1 cellular context compared by ENCODE assay signal in the genomic region with DNA sequence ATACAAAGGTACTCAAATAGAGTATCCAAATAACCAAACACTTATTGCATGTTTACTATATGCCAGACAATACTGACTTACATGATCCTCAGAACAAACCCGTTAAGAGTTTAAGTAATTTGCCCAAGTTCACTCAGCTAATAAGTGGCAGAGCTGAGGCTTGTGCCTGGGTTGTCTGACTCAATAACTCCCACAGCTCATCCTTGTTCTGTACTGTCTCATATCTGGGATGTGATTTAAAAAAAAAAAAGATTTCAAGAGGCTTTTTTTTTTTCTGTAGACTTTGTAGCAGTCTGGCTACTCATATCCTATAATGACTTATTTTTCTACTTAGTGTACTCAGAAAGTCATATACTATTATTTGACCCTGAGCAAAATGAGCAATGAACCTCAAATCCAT.
TF ChIP-seq lines count a peak whose summit lies in the region.

No MANE protein-coding gene starts in this region.

TF ChIP-seq in neural cell, 6 proteins besides CTCF, POLR2A, EP300 and RAD21 (continued from another document):
- TF ChIP-seq EZH2 (IDR thresholded peaks at IDR 0.05; ENCODE audit: borderline replicate concordance, insufficient read depth, low read length, poor library complexity, severe bottlenecking): no peak
- TF ChIP-seq SMC3 (conservative IDR thresholded peaks at IDR 0.05; ENCODE audit: poor library complexity): no peak
TF ChIP-seq in neural cell: peak in this region for 0.
